Comparison of ENCODE assay signal across 9 cellular contexts in genomic region chr17:6831662-6832263, GRCh38. TPM values are rescaled to one million over a fixed set of nuclear protein-coding genes. Genes with fewer than 3 reads are reported as not detected.
DNase-seq lines count a peak whose midpoint lies in the region; ATAC-seq and TF ChIP-seq lines count a peak whose summit lies in the region.
"Had no signal": no experiment of that assay in that cellular context is flagged by ENCODE, and none has a peak within 500 bp of the region (broad histone marks: within the 10 kb centered on the region; RNA-seq: fewer than 3 reads in every experiment).

Gene TEKT1 (minus strand): TSS chr17:6831729. CDS start chr17:6830376, 1,353 bp downstream.

- H3K9me3 Mint-ChIP-seq in activated T-cell treated with anti-CD3 and anti-CD28 coated beads, Interleukin-2, amount 50 U/mL, for 4 hours: no peaks in the 10 kb centered on the region

- H3K4me3 ChIP-seq in fibroblast of lung (replicated peaks in 1 of 4; ENCODE audit: control extremely low read depth in 1 of 4, insufficient read depth in 1 of 4, low read depth in 3 of 4, low read length in 4 of 4) (peak within 1 kb of the TSS in 2 of 4 experiments; percentile 38 to 42), muscle layer of duodenum (ENCODE audit: low read depth in 1 of 2, low read length in 2 of 2) (peak within 1 kb of the TSS; percentile 34 to 50)

- H3K27ac ChIP-seq in fibroblast of lung (ENCODE audit: insufficient read depth, low read length) (no peak within 1 kb of the TSS), muscle layer of duodenum (ENCODE audit: low read length) (no peak within 1 kb of the TSS)

- H3K36me3 Mint-ChIP-seq in activated T-cell treated with anti-CD3 and anti-CD28 coated beads, Interleukin-2, amount 50 U/mL, for 4 hours (ENCODE audit: insufficient read depth): no peaks in the 10 kb centered on the region

- peak; percentile 90 for ATAC-seq in activated T-cell treated with anti-CD3 and anti-CD28 coated beads, Interleukin-2, amount 50 U/mL, for 4 hours
- no peak for ATAC-seq in GM19351 (IDR thresholded peaks at IDR 0.05; ENCODE audit: unreplicated experiment)

- H3K9me3 ChIP-seq in fibroblast of lung (ENCODE audit: control insufficient read depth, insufficient read depth, low read depth, low read length): no peaks in the 10 kb centered on the region
- no peaks in the 10 kb centered on the region for H3K9me3 ChIP-seq in muscle layer of duodenum (ENCODE audit: control insufficient read depth in 1 of 2, low read length in 2 of 2)

- H3K27me3 Mint-ChIP-seq in activated T-cell treated with anti-CD3 and anti-CD28 coated beads, Interleukin-2, amount 50 U/mL, for 4 hours (ENCODE audit: low read depth): peaks cover 61% of the 10 kb centered on the region

- CTCF ChIA-PET in GM10248 (lab: Yijun Ruan, JAX): interaction anchor here (1.2 to 3.6 kb wide), 4 partner anchors 11 to 173 kb away, joined by 3 to 33 read pairs (median 4); no protein-coding TSS in a partner anchor

- POLR2A ChIA-PET in GM10248 (lab: Yijun Ruan, JAX): no interaction called here

- peak within 1 kb of the TSS; percentile 16 for H3K9ac ChIP-seq in fibroblast of lung (ENCODE audit: insufficient read depth, low read length)

- H3K36me3 ChIP-seq in fibroblast of lung (ENCODE audit: control insufficient read depth, insufficient read depth, low read length) (no peaks in the 10 kb centered on the region), muscle layer of duodenum (ENCODE audit: control insufficient read depth in 1 of 2, insufficient read depth in 2 of 2, low read length in 2 of 2) (no peaks in the 10 kb centered on the region)

- H3K4me1 ChIP-seq in fibroblast of lung (ENCODE audit: control insufficient read depth, extremely low read depth, insufficient read depth, low read length): no peaks in the 10 kb centered on the region
- H3K4me1 ChIP-seq in muscle layer of duodenum (ENCODE audit: control insufficient read depth in 1 of 2, insufficient read depth in 2 of 2, low read length in 2 of 2): peaks cover 0 to 11% of the 10 kb centered on the region in 2 donors

- peaks cover 11% of the 10 kb centered on the region for H3K4me1 Mint-ChIP-seq in activated T-cell treated with anti-CD3 and anti-CD28 coated beads, Interleukin-2, amount 50 U/mL, for 4 hours (ENCODE audit: low read depth)

- peak within 1 kb of the TSS; percentile 25 for H3K4me2 ChIP-seq in fibroblast of lung (ENCODE audit: extremely low read depth, insufficient read depth, low read length)

- DNase-seq in GM10248 (ENCODE audit: extremely low spot score) (peak; percentile 83), NCI-H226 (peak; percentile 60), fibroblast of lung (ENCODE audit: low read depth in 2 of 2) (peak; percentile 55 to 67), NCI-H2107 treated with DMSO at 0.1 percent for 48 hours (lab: John Stamatoyannopoulos, UW; ENCODE audit: unreplicated experiment) (no peak)
- peak; percentile 51 for DNase-seq in activated T-cell treated with anti-CD3 and anti-CD28 coated beads, Interleukin-2, amount 50 U/mL, for 4 hours
- DNase-seq in stimulated activated CD8-positive, alpha-beta memory T cell treated with anti-CD3 and anti-CD28 coated beads, Interleukin-4, amount 100 ng/mL, for 24 hours (ENCODE audit: low read depth): peak; percentile 55

- H3K79me2 ChIP-seq in fibroblast of lung (ENCODE audit: control insufficient read depth, insufficient read depth, low read length): no peaks in the 10 kb centered on the region

- peak within 1 kb of the TSS; percentile 77 for H3K4me3 Mint-ChIP-seq in activated T-cell treated with anti-CD3 and anti-CD28 coated beads, Interleukin-2, amount 50 U/mL, for 4 hours

- H4K20me1 ChIP-seq in fibroblast of lung (ENCODE audit: control insufficient read depth, extremely low read depth, insufficient read depth, low read length): no peaks in the 10 kb centered on the region

- peaks cover 18% of the 10 kb centered on the region for H3K27me3 ChIP-seq in fibroblast of lung (ENCODE audit: control insufficient read depth, insufficient read depth, low read length)
- H3K27me3 ChIP-seq in muscle layer of duodenum (ENCODE audit: low read depth, low read length): peaks cover 24% of the 10 kb centered on the region

- TF ChIP-seq CTCF in GM10248 (IDR thresholded peaks at IDR 0.05; ENCODE audit: control extremely low read depth, extremely low read depth, low read depth, missing control alignments) (no peak), fibroblast of lung (conservative IDR thresholded peaks at IDR 0.05 in 1 of 2, IDR thresholded peaks at IDR 0.05 in 1 of 2; ENCODE audit: low read depth in 1 of 2, low read length in 2 of 2) (no peak)

- H2AFZ ChIP-seq in fibroblast of lung (ENCODE audit: low read length): no peak within 1 kb of the TSS

RNA-seq across cellular contexts. Expression of gene TEKT1, which starts in this region (rescaled TPM):
- not detected for total RNA-seq in activated T-cell treated with anti-CD3 and anti-CD28 coated beads, Interleukin-2, amount 50 U/mL, for 4 hours
- not detected in 2 replicates for total RNA-seq in fibroblast of lung
- not detected in 2 replicates for polyA plus RNA-seq in fibroblast of lung
- polyA plus RNA-seq in fibroblast of lung (2012): not detected in 2 replicates
- not detected in 2 replicates for polyA minus RNA-seq in fibroblast of lung (ENCODE audit: low replicate concordance)
- total RNA-seq: T-helper 2 cell treated with Interferon-gamma antibody and Interleukin-4, amounts not matched to agents 100 ng/mL and 5 ng/mL, for 36 hours had no signal

Comparison
In these comparisons a context has a peak if more than half of its experiments do, and no peak if none do; other contexts are left out.
1. Peak in DNase-seq and ATAC-seq in activated T-cell treated with anti-CD3 and anti-CD28 coated beads, Interleukin-2, amount 50 U/mL, for 4 hours; RNA of the gene not detected or under 1 TPM.
2. Peak in DNase-seq, H3K9ac ChIP-seq and H3K4me2 ChIP-seq in fibroblast of lung; RNA of the gene not detected or under 1 TPM.